9 cellular contexts compared by ENCODE assay signal in genomic region chr11:1881442-1882264, GRCh38. TPM values are rescaled to one million over a fixed set of nuclear protein-coding genes. Genes with fewer than 3 reads are reported as not detected.
DNase-seq lines count a peak whose midpoint lies in the region; ATAC-seq and TF ChIP-seq lines count a peak whose summit lies in the region.
"Had no signal": no experiment of that assay in that cellular context is flagged by ENCODE, and none has a peak within 500 bp of the region (broad histone marks: within the 10 kb centered on the region; RNA-seq: fewer than 3 reads in every experiment).

No MANE protein-coding gene starts in this region.

- H3F3A ChIP-seq in DOHH2 (ENCODE audit: control insufficient read depth, insufficient read depth) (no peaks in the 10 kb centered on the region), GM23248 (ENCODE audit: insufficient read depth) (no peaks in the 10 kb centered on the region)

- H3K4me1 ChIP-seq in DOHH2 (ENCODE audit: control insufficient read depth, low read length) = peaks cover 21% of the 10 kb centered on the region
- peaks cover 0 to 41% (median 37%) of the 10 kb centered on the region in 4 donors for H3K4me1 ChIP-seq in sigmoid colon
- no peaks in the 10 kb centered on the region for H3K4me1 ChIP-seq in GM23248 (ENCODE audit: insufficient read depth)

- intact Hi-C loops in sigmoid colon (cut with DNase I) = loop anchor here (1.0 to 5.0 kb wide), 3 partner anchors 44 to 270 kb away; partner anchors contain the start of gene TNNI2

- H4K20me1 ChIP-seq in DOHH2 (ENCODE audit: control insufficient read depth, insufficient read depth, low read depth, low read length) (peaks cover 3% of the 10 kb centered on the region; the same call in 1 of the 2 replicates), GM23248 (ENCODE audit: insufficient read depth) (no peaks in the 10 kb centered on the region)

- no peak for TF ChIP-seq POLR2A in sigmoid colon (IDR thresholded peaks at IDR 0.05)

- H3K4me3 ChIP-seq in DOHH2 (ENCODE audit: low read length) = no peak overlapping the region
- H3K4me3 ChIP-seq in sigmoid colon = no peak overlapping the region
- H3K4me3 ChIP-seq in GM23248 = no peak overlapping the region
- H3K4me3 ChIP-seq: lung had no signal

- TF ChIP-seq CTCF in DOHH2 (IDR thresholded peaks at IDR 0.05; ENCODE audit: low read depth, low read length, poor library complexity, severe bottlenecking) = no peak
- no peak for TF ChIP-seq CTCF in sigmoid colon (IDR thresholded peaks at IDR 0.05)
- TF ChIP-seq CTCF in HFFc6 (IDR thresholded peaks at IDR 0.05) = no peak

- H3K27me3 ChIP-seq in DOHH2 (ENCODE audit: control insufficient read depth, low read length) (no peaks in the 10 kb centered on the region), sigmoid colon (no peaks in the 10 kb centered on the region), GM23248 (replicated peaks; ENCODE audit: insufficient read depth) (no peaks in the 10 kb centered on the region)

- ATAC-seq in HG03342 (IDR thresholded peaks at IDR 0.05; ENCODE audit: unreplicated experiment) = no peak

- in situ Hi-C loops in GM23248 (cut with MboI) = no loop called here

- H3K9me3 ChIP-seq in DOHH2 (ENCODE audit: control insufficient read depth, insufficient read depth, low read length) (no peaks in the 10 kb centered on the region), sigmoid colon (no peaks in the 10 kb centered on the region), GM23248 (ENCODE audit: low read depth) (no peaks in the 10 kb centered on the region)

- DNase-seq in germinal center (ENCODE audit: low spot score) = peak; percentile 54
- DNase-seq in sigmoid colon = peak; percentile 71
- no peak for DNase-seq in GM23248
- DNase-seq in COLO668 (lab: John Stamatoyannopoulos, UW; ENCODE audit: unreplicated experiment) = no peak
- DNase-seq in HFFc6 = no peak

- H3K4me2 ChIP-seq in DOHH2 (ENCODE audit: low read length) = peak overlapping the region; percentile 20; the same call in 1 of the 2 replicates
- no peak overlapping the region for H3K4me2 ChIP-seq in GM23248 (ENCODE audit: unreplicated experiment)

- H3K4me1 Mint-ChIP-seq in IgD-negative memory B cell (peaks cover 10 to 13% (median 11%) of the 10 kb centered on the region in 3 donors), HFFc6 (ENCODE audit: low read depth) (no peaks in the 10 kb centered on the region)

- H2AFZ ChIP-seq in GM23248 = no peak overlapping the region

- no peaks in the 10 kb centered on the region for H3K27me3 Mint-ChIP-seq in IgD-negative memory B cell
- H3K27me3 Mint-ChIP-seq in HFFc6 (ENCODE audit: insufficient read depth) = peaks cover 2% of the 10 kb centered on the region

- H3K79me2 ChIP-seq in DOHH2 (ENCODE audit: control insufficient read depth, low read length) = 0 out of 2 replicates have a peak, but pooled peaks cover under 1% of the 10 kb centered on the region
- H3K79me2 ChIP-seq in GM23248 (ENCODE audit: insufficient read depth) = no peaks in the 10 kb centered on the region

- H3K9me3 Mint-ChIP-seq in IgD-negative memory B cell (no peaks in the 10 kb centered on the region), HFFc6 (no peaks in the 10 kb centered on the region)

- no peak overlapping the region for H3K9ac ChIP-seq in GM23248

- WGBS in sigmoid colon, 2 donors = 61 to 68% methylated on average over 43 of the region's 43 CpGs
- WGBS in GM23248 (ENCODE audit: low coverage in 1 of 2, low lambda C conversion rate in 2 of 2, missing lambda C conversion rate in 2 of 2), 2 experiments = 55 to 56% methylated on average over 31 to 43 of the region's 43 CpGs

- peak overlapping the region in 2 of 3 donors; percentile 43 to 68 for H3K27ac Mint-ChIP-seq in IgD-negative memory B cell
- no peak overlapping the region for H3K27ac Mint-ChIP-seq in HFFc6

- H3K36me3 ChIP-seq in DOHH2 (ENCODE audit: control insufficient read depth, low read length) (peaks cover 40% of the 10 kb centered on the region), sigmoid colon (peaks cover 0 to 6% (median 0%) of the 10 kb centered on the region in 4 donors), GM23248 (ENCODE audit: low read depth) (no peaks in the 10 kb centered on the region)

- H3K27ac ChIP-seq in DOHH2 (ENCODE audit: low read depth, low read length) (no peak overlapping the region), sigmoid colon (peak overlapping the region; percentile 65 to 78 (median 68)), GM23248 (no peak overlapping the region)

- H3K4me3 Mint-ChIP-seq in IgD-negative memory B cell (peak overlapping the region in 2 of 4 donors; percentile 57 to 74), HFFc6 (no peak overlapping the region)

- H3K36me3 Mint-ChIP-seq in IgD-negative memory B cell (no peaks in the 10 kb centered on the region), HFFc6 (ENCODE audit: low read depth) (no peaks in the 10 kb centered on the region)

- H3K9me2 ChIP-seq in DOHH2 (replicated peaks; ENCODE audit: control insufficient read depth, low read length) (no peaks in the 10 kb centered on the region), GM23248 (ENCODE audit: insufficient read depth) (no peaks in the 10 kb centered on the region)

- no peak for TF ChIP-seq EP300 in sigmoid colon (IDR thresholded peaks at IDR 0.05)

RNA-seq across cellular contexts. Expression of gene PRR33, which starts 10.0 kb away (rescaled TPM):
- 0.60 TPM for polyA plus RNA-seq in IgD-negative memory B cell
- total RNA-seq in sigmoid colon = not detected
- polyA plus RNA-seq in sigmoid colon = under 1 TPM in 1 of 3 donors, not detected in 2; 0.13 TPM
- not detected in 2 replicates for total RNA-seq in GM23248 (2014; rRNA removed; shearing (Covaris generic))
- not detected in 2 replicates for polyA plus RNA-seq in GM23248 (2016; fragmentation: Nextera tagmentation; extraction: Ambion mirVana)
- total RNA-seq in HFFc6 (2021; fragmentation: NEBNext Ultra II Directional; extraction: Animal tissue kit (Norgen Biotek cat#: 25700)) = not detected
- total RNA-seq: lung had no signal

RNA-seq across cellular contexts. Expression of gene LSP1, which starts 28.8 kb away (rescaled TPM):
- 841 TPM for polyA plus RNA-seq in IgD-negative memory B cell
- total RNA-seq in sigmoid colon = 10 to 100 TPM in 2 of 4 donors, 1 to 10 TPM in 2; 8.7 to 32.7 (median 12.4) TPM
- polyA plus RNA-seq in sigmoid colon = 10 to 100 TPM; 46.0 to 80.2 (median 55.9) TPM
- total RNA-seq in GM23248 (2014; rRNA removed; shearing (Covaris generic)) = not detected in 2 replicates
- 0.36 and 1.3 TPM in 2 replicates for polyA plus RNA-seq in GM23248 (2016; fragmentation: Nextera tagmentation; extraction: Ambion mirVana)
- 1 to 10 TPM in 1 of 6 experiments, under 1 TPM in 3, not detected in 2; 0.18 to 2.6 (median 0.27) TPM for total RNA-seq in HFFc6 (2021; fragmentation: NEBNext Ultra II Directional; extraction: Animal tissue kit (Norgen Biotek cat#: 25700))

RNA-seq across cellular contexts. Expression of gene TNNT3, which starts 37.9 kb away (rescaled TPM):
- polyA plus RNA-seq in IgD-negative memory B cell = 0.23 TPM
- 10 to 100 TPM in 1 of 4 donors, 1 to 10 TPM in 2, not detected in 1; 4.3 to 17.2 (median 4.4) TPM for total RNA-seq in sigmoid colon
- polyA plus RNA-seq in sigmoid colon = 1 to 10 TPM; 1.2 to 8.4 (median 2.3) TPM
- not detected in 2 replicates for total RNA-seq in GM23248 (2014; rRNA removed; shearing (Covaris generic))
- not detected in 2 replicates for polyA plus RNA-seq in GM23248 (2016; fragmentation: Nextera tagmentation; extraction: Ambion mirVana)
- total RNA-seq in HFFc6 (2021; fragmentation: NEBNext Ultra II Directional; extraction: Animal tissue kit (Norgen Biotek cat#: 25700)) = not detected

RNA-seq across cellular contexts. Expression of gene TNNI2, which starts 42.9 kb away (rescaled TPM):
- polyA plus RNA-seq in IgD-negative memory B cell (8.0 TPM), sigmoid colon (1 to 10 TPM in 2 of 3 donors, not detected in 1; 1.7 to 2.4 TPM), GM23248 (2016; fragmentation: Nextera tagmentation; extraction: Ambion mirVana) (not detected in 2 replicates)
- not detected for total RNA-seq in sigmoid colon
- total RNA-seq in GM23248 (2014; rRNA removed; shearing (Covaris generic)) = not detected in 2 replicates
- total RNA-seq in HFFc6 (2021; fragmentation: NEBNext Ultra II Directional; extraction: Animal tissue kit (Norgen Biotek cat#: 25700)) = not detected

RNA-seq across cellular contexts. Expression of gene SYT8, which starts 46.9 kb away (rescaled TPM):
- polyA plus RNA-seq in IgD-negative memory B cell (not detected), sigmoid colon (1 to 10 TPM in 2 of 3 donors, not detected in 1; 1.8 to 5.4 TPM), GM23248 (2016; fragmentation: Nextera tagmentation; extraction: Ambion mirVana) (not detected in 2 replicates)
- not detected for total RNA-seq in sigmoid colon
- not detected in 2 replicates for total RNA-seq in GM23248 (2014; rRNA removed; shearing (Covaris generic))
- not detected for total RNA-seq in HFFc6 (2021; fragmentation: NEBNext Ultra II Directional; extraction: Animal tissue kit (Norgen Biotek cat#: 25700))

Comparison
In these comparisons a context has a peak if more than half of its experiments do, and no peak if none do; other contexts are left out.
1. H3K27ac ChIP-seq: peak in sigmoid colon (4 of 4); none in DOHH2 (single experiment) and GM23248 (single experiment).
2. DNase-seq: peak in germinal center (single experiment) and sigmoid colon (single experiment); none in GM23248 (single experiment), COLO668 (single experiment) and HFFc6 (single experiment).